In genomic region chr1:9721606-9722377, GRCh38 we compare ENCODE assay signal across 8 cellular contexts.
A peak's percentile ranks its signal among the peaks of the same experiment; 100 is the strongest.
DNase-seq lines count a peak whose midpoint lies in the region; ATAC-seq and TF ChIP-seq lines count a peak whose summit lies in the region.

No MANE protein-coding gene starts in this region.

- peak; percentile 23 for ATAC-seq in foreskin keratinocyte
- no peak for ATAC-seq in GM21515 (IDR thresholded peaks at IDR 0.05; ENCODE audit: unreplicated experiment)
- ATAC-seq in HG03342 (IDR thresholded peaks at IDR 0.05; ENCODE audit: unreplicated experiment) = no peak
- ATAC-seq in HG02973 (IDR thresholded peaks at IDR 0.05; ENCODE audit: unreplicated experiment) = no peak

- TF ChIP-seq CTCF in GM12875 (IDR thresholded peaks at IDR 0.05; ENCODE audit: borderline replicate concordance, insufficient read depth, low read depth, low read length) = peak; percentile 77
- TF ChIP-seq CTCF in foreskin keratinocyte (conservative IDR thresholded peaks at IDR 0.05) = peak; percentile 72

- no peaks in the 10 kb centered on the region for H3K9me3 Mint-ChIP-seq in activated T-helper 1 cell treated with anti-CD3 and anti-CD28 coated beads, Interleukin-12 subunit alpha, Interleukin-12 subunit beta, Interleukin-2, Interleukin-4 antibody, amounts not matched to agents 30 ng/mL and 10 ng/mL and 1 ng/mL, durations not matched to agents 14 hours and 24 hours and 36 hours

- DNase-seq in NT2/D1 (ENCODE audit: low read depth, low spot score) = no peak
- DNase-seq in activated T-helper 1 cell treated with anti-CD3 and anti-CD28 coated beads, Interleukin-12 subunit alpha, Interleukin-12 subunit beta, Interleukin-2, Interleukin-4 antibody, amounts not matched to agents 30 ng/mL and 10 ng/mL and 1 ng/mL, durations not matched to agents 14 hours and 24 hours and 36 hours (ENCODE audit: low spot score) = peak; percentile 57
- DNase-seq in foreskin keratinocyte = no peak
- peak; percentile 82 for DNase-seq in stimulated activated CD4-positive, alpha-beta T cell treated with anti-CD3 and anti-CD28 coated beads, Interleukin-15, amount 100 ng/mL, for 24 hours

- intact Hi-C loops in activated T-helper 1 cell treated with anti-CD3 and anti-CD28 coated beads, Interleukin-12 subunit alpha, Interleukin-12 subunit beta, Interleukin-2, Interleukin-4 antibody, amounts not matched to agents 30 ng/mL and 10 ng/mL and 1 ng/mL, durations not matched to agents 14 hours and 24 hours and 36 hours (cut with micrococcal nuclease) = no loop called here

- H3K9ac ChIP-seq in NT2/D1 (ENCODE audit: insufficient read length, low read depth) = peak overlapping the region; percentile 51

- H3K36me3 ChIP-seq in NT2/D1 (ENCODE audit: insufficient read depth, insufficient read length, low read length) = peaks cover 56% of the 10 kb centered on the region

- no peak overlapping the region for H3K27ac ChIP-seq in foreskin keratinocyte

- H3K4me1 ChIP-seq in NT2/D1 (ENCODE audit: insufficient read depth, insufficient read length) (peaks cover 36% of the 10 kb centered on the region), foreskin keratinocyte (peaks cover 4% of the 10 kb centered on the region)

- H3K27ac Mint-ChIP-seq in activated T-helper 1 cell treated with anti-CD3 and anti-CD28 coated beads, Interleukin-12 subunit alpha, Interleukin-12 subunit beta, Interleukin-2, Interleukin-4 antibody, amounts not matched to agents 30 ng/mL and 10 ng/mL and 1 ng/mL, durations not matched to agents 14 hours and 24 hours and 36 hours = no peak overlapping the region

- H3K27me3 ChIP-seq in NT2/D1 (ENCODE audit: insufficient read depth, insufficient read length) (no peaks in the 10 kb centered on the region), foreskin keratinocyte (no peaks in the 10 kb centered on the region)

- no peak overlapping the region for H3K4me3 Mint-ChIP-seq in activated T-helper 1 cell treated with anti-CD3 and anti-CD28 coated beads, Interleukin-12 subunit alpha, Interleukin-12 subunit beta, Interleukin-2, Interleukin-4 antibody, amounts not matched to agents 30 ng/mL and 10 ng/mL and 1 ng/mL, durations not matched to agents 14 hours and 24 hours and 36 hours

- H3K4me1 Mint-ChIP-seq in activated T-helper 1 cell treated with anti-CD3 and anti-CD28 coated beads, Interleukin-12 subunit alpha, Interleukin-12 subunit beta, Interleukin-2, Interleukin-4 antibody, amounts not matched to agents 30 ng/mL and 10 ng/mL and 1 ng/mL, durations not matched to agents 14 hours and 24 hours and 36 hours (ENCODE audit: low read depth) = peaks cover 25% of the 10 kb centered on the region

- H3K4me3 ChIP-seq in GM12875 (ENCODE audit: low read depth, low read length) (no peak overlapping the region), NT2/D1 (ENCODE audit: insufficient read length, low read depth) (no peak overlapping the region)

- peaks cover 59% of the 10 kb centered on the region for H3K36me3 Mint-ChIP-seq in activated T-helper 1 cell treated with anti-CD3 and anti-CD28 coated beads, Interleukin-12 subunit alpha, Interleukin-12 subunit beta, Interleukin-2, Interleukin-4 antibody, amounts not matched to agents 30 ng/mL and 10 ng/mL and 1 ng/mL, durations not matched to agents 14 hours and 24 hours and 36 hours (ENCODE audit: low read depth)

- no peaks in the 10 kb centered on the region for H3K27me3 Mint-ChIP-seq in activated T-helper 1 cell treated with anti-CD3 and anti-CD28 coated beads, Interleukin-12 subunit alpha, Interleukin-12 subunit beta, Interleukin-2, Interleukin-4 antibody, amounts not matched to agents 30 ng/mL and 10 ng/mL and 1 ng/mL, durations not matched to agents 14 hours and 24 hours and 36 hours (ENCODE audit: insufficient read depth)

- H3K9me3 ChIP-seq in NT2/D1 (ENCODE audit: insufficient read depth, low read length) = peaks cover 22% of the 10 kb centered on the region; the same call in 1 of the 2 replicates

Comparison
In these comparisons a context has a peak if more than half of its experiments do, and no peak if none do; other contexts are left out.
1. DNase-seq: peak in activated T-helper 1 cell treated with anti-CD3 and anti-CD28 coated beads, Interleukin-12 subunit alpha, Interleukin-12 subunit beta, Interleukin-2, Interleukin-4 antibody, amounts not matched to agents 30 ng/mL and 10 ng/mL and 1 ng/mL, durations not matched to agents 14 hours and 24 hours and 36 hours (single experiment) and stimulated activated CD4-positive, alpha-beta T cell treated with anti-CD3 and anti-CD28 coated beads, Interleukin-15, amount 100 ng/mL, for 24 hours (single experiment); none in NT2/D1 (single experiment) and foreskin keratinocyte (0 of 2).